Comparison of ENCODE assay signal across 27 cellular contexts in genomic region chr3:9346141-9346540, GRCh38.
"Had no signal": no experiment of that assay in that cellular context is flagged by ENCODE, and none has a peak within 500 bp of the region (broad histone marks: within the 10 kb centered on the region; RNA-seq: fewer than 3 reads in every experiment).

No MANE protein-coding gene starts in this region.

- H3K4me1 ChIP-seq: gastrocnemius medialis, heart right ventricle, left lung, lower lobe of right lung had no signal

- FAIRE-seq: endometrium, islet of Langerhans, keratinocyte had no signal

- H3K4me3 ChIP-seq: colonic mucosa, esophagus squamous epithelium, gastrocnemius medialis, heart right ventricle, left lung, lower lobe of right lung, mucosa of descending colon had no signal

- H3K9me3 ChIP-seq: colonic mucosa, esophagus squamous epithelium, gastrocnemius medialis, heart right ventricle, left lung, lower lobe of right lung, mucosa of descending colon had no signal

- H3K27me3 Mint-ChIP-seq: dendritic cell treated with granulocyte-macrophage colony-stimulating factor and Interleukin-4, amounts not matched to agents 40 ng/mL and 50 ng/mL, for 4 days; effector memory CD8-positive, alpha-beta T cell had no signal

- DNase-seq: colonic mucosa; cortex of kidney; effector CD8-positive, alpha-beta T cell; effector memory CD8-positive, alpha-beta T cell; endodermal cell; erythroblast; esophagus squamous epithelium; foreskin fibroblast; foreskin melanocyte; gastrocnemius medialis; glutamatergic neuron; head of caudate nucleus; heart right ventricle; hippocampal formation; left cardiac atrium; left lung; left ventricle myocardium superior; lower lobe of right lung; mesenchymal stem cell; mucosa of descending colon had no signal

- H3K27ac Mint-ChIP-seq: dendritic cell treated with granulocyte-macrophage colony-stimulating factor and Interleukin-4, amounts not matched to agents 40 ng/mL and 50 ng/mL, for 4 days; effector memory CD8-positive, alpha-beta T cell; endodermal cell; mesothelial cell of epicardium had no signal

- H3K27me3 ChIP-seq: colonic mucosa, esophagus squamous epithelium, gastrocnemius medialis, heart right ventricle, left lung had no signal

- H3K4me3 Mint-ChIP-seq: dendritic cell treated with granulocyte-macrophage colony-stimulating factor and Interleukin-4, amounts not matched to agents 40 ng/mL and 50 ng/mL, for 4 days; effector memory CD8-positive, alpha-beta T cell; endodermal cell; mesothelial cell of epicardium had no signal

- ATAC-seq: effector memory CD8-positive, alpha-beta T cell; esophagus mucosa; gastrocnemius medialis; heart right ventricle; left cardiac atrium; left lung; left ventricle myocardium superior; lower lobe of right lung; mucosa of descending colon had no signal

- H3K27ac ChIP-seq: colonic mucosa, epithelial cell of prostate, esophagus squamous epithelium, gastrocnemius medialis, heart right ventricle, left lung, lower lobe of right lung had no signal

- H3K9me3 Mint-ChIP-seq: dendritic cell treated with granulocyte-macrophage colony-stimulating factor and Interleukin-4, amounts not matched to agents 40 ng/mL and 50 ng/mL, for 4 days; effector memory CD8-positive, alpha-beta T cell; endodermal cell; mesothelial cell of epicardium had no signal

- H3K36me3 ChIP-seq: colonic mucosa, esophagus squamous epithelium, gastrocnemius medialis, left lung, lower lobe of right lung had no signal
